In genomic region chr17:70906808-70907207, GRCh38 we compare ENCODE assay signal across 13 cellular contexts.
DNase-seq lines count a peak whose midpoint lies in the region; ATAC-seq and TF ChIP-seq lines count a peak whose summit lies in the region.
"Had no signal": no experiment of that assay in that cellular context is flagged by ENCODE, and none has a peak within 500 bp of the region (broad histone marks: within the 10 kb centered on the region; RNA-seq: fewer than 3 reads in every experiment).

No MANE protein-coding gene starts in this region.

- H4K5ac ChIP-seq in H9 (ENCODE audit: insufficient read length, low read depth, low read length) = no peak overlapping the region

- H3K4me3 Mint-ChIP-seq in H9 = no peak overlapping the region
- H3K4me3 Mint-ChIP-seq: activated naive CD8-positive, alpha-beta T cell; stimulated activated effector memory CD8-positive, alpha-beta T cell treated with anti-CD3 and anti-CD28 coated beads, Interleukin-12 subunit alpha, Interleukin-12 subunit beta, amount 100 ng/mL, for 72 hours; T-helper 1 cell treated with Interleukin-12 subunit alpha and Interleukin-12 subunit beta and Interleukin-4 antibody, amounts not matched to agents 30 μg/mL and 1 μg/mL, for 36 hours had no signal

- H2AK5ac ChIP-seq in H9 (ENCODE audit: insufficient read length, low read length) = no peak overlapping the region

- no peak overlapping the region for H3K4ac ChIP-seq in H9 (ENCODE audit: low read depth, low read length)

- no peaks in the 10 kb centered on the region for H3K4me1 ChIP-seq in H9 (ENCODE audit: insufficient read depth, low read length)
- H3K4me1 ChIP-seq in SK-N-SH (ENCODE audit: control insufficient read depth in 1 of 2, insufficient read depth in 2 of 2, low read depth in 1 of 2, low read length in 1 of 2) = peaks cover 6 to 12% of the 10 kb centered on the region in 2 experiments; a peak in 3 of 4 replicates
- no peaks in the 10 kb centered on the region for H3K4me1 ChIP-seq in upper lobe of left lung
- no peaks in the 10 kb centered on the region for H3K4me1 ChIP-seq in uterus

- H3K9me3 Mint-ChIP-seq in H9 = peaks cover 4 to 7% of the 10 kb centered on the region in 2 experiments

- TF ChIP-seq POLR2A in upper lobe of left lung (IDR thresholded peaks at IDR 0.05) (no peak), uterus (IDR thresholded peaks at IDR 0.05) (no peak)

- H3K23me2 ChIP-seq in H9 (ENCODE audit: insufficient read length, low read depth, low read length, poor library complexity, severe bottlenecking) = no peaks in the 10 kb centered on the region

- no peak overlapping the region for H3T11ph ChIP-seq in H9 (ENCODE audit: low read length)

- no peaks in the 10 kb centered on the region for H3K36me3 ChIP-seq in SK-N-SH (replicated peaks in 1 of 2; ENCODE audit: control insufficient read depth in 1 of 2, insufficient read depth in 2 of 2, low read length in 1 of 2)
- no peaks in the 10 kb centered on the region for H3K36me3 ChIP-seq in upper lobe of left lung
- H3K36me3 ChIP-seq in uterus = no peaks in the 10 kb centered on the region

- no peaks in the 10 kb centered on the region for H3K27me3 Mint-ChIP-seq in H9 (ENCODE audit: low read depth)
- H3K27me3 Mint-ChIP-seq: activated naive CD8-positive, alpha-beta T cell had no signal

- TF ChIP-seq CTCF in H9 (conservative IDR thresholded peaks at IDR 0.05) = no peak
- TF ChIP-seq CTCF in SK-N-SH (IDR thresholded peaks at IDR 0.05) = no peak
- TF ChIP-seq CTCF in upper lobe of left lung (IDR thresholded peaks at IDR 0.05) = no peak
- no peak for TF ChIP-seq CTCF in uterus (IDR thresholded peaks at IDR 0.05)

- no CpG with 5 or more reads among the region's 2 CpGs for WGBS in H9 (ENCODE audit: extremely low coverage, insufficient read length, low lambda C conversion rate)
- WGBS in SK-N-SH (ENCODE audit: low lambda C conversion rate) = 26% methylated on average over 2 of the region's 2 CpGs
- 60 to 72% methylated on average over 2 of the region's 2 CpGs for WGBS in upper lobe of left lung, 2 donors

- H3K27me3 ChIP-seq in H9 (ENCODE audit: insufficient read depth, low read length) (no peaks in the 10 kb centered on the region), SK-N-SH (ENCODE audit: insufficient read depth) (no peaks in the 10 kb centered on the region), upper lobe of left lung (no peaks in the 10 kb centered on the region), uterus (no peaks in the 10 kb centered on the region)

- ATAC-seq in upper lobe of left lung (ENCODE audit: low FRiP score in 2 of 2) (no peak), HG03039 (IDR thresholded peaks at IDR 0.05; ENCODE audit: unreplicated experiment) (no peak)
- ATAC-seq: stimulated activated effector memory CD8-positive, alpha-beta T cell treated with anti-CD3 and anti-CD28 coated beads, Interleukin-12 subunit alpha, Interleukin-12 subunit beta, amount 100 ng/mL, for 72 hours had no signal

- H2BK120ac ChIP-seq in H9 (ENCODE audit: low read depth, low read length, poor library complexity, severe bottlenecking) = no peak overlapping the region

- H3K14ac ChIP-seq in H9 (ENCODE audit: insufficient read depth, low read length) = no peak overlapping the region

- no peak overlapping the region for H4K91ac ChIP-seq in H9 (ENCODE audit: insufficient read length, low read depth, low read length)

- POLR2A ChIA-PET in SK-N-SH (lab: Yijun Ruan, JAX) = no interaction called here

- CTCF ChIA-PET in SK-N-SH (lab: Yijun Ruan, JAX) = interaction anchor here (0.7 to 1.7 kb wide), 7 partner anchors 14 to 254 kb away, joined by 3 to 6 read pairs (median 4); no protein-coding TSS in a partner anchor

- no peaks in the 10 kb centered on the region for H4K20me1 ChIP-seq in H9 (ENCODE audit: control insufficient read depth, insufficient read depth, insufficient read length)
- H4K20me1 ChIP-seq in SK-N-SH (ENCODE audit: insufficient read depth) = no peaks in the 10 kb centered on the region

- DNase-seq in H9 (peak; percentile 46), SK-N-SH (peak; percentile 64), foreskin melanocyte (peak; percentile 56), pons (ENCODE audit: low spot score) (peak; percentile 7), upper lobe of left lung (no peak), uterus (no peak)
- DNase-seq: effector CD4-positive, alpha-beta T cell; MV-4-11; NK-92 treated with Interleukin-12 subunit alpha and Interleukin-12 subunit beta, amount 100 ng/mL, for 24 hours had no signal

- H3K4me3 ChIP-seq in SK-N-SH (ENCODE audit: low read depth in 2 of 2, low read length in 1 of 2) = no peak overlapping the region
- no peak overlapping the region for H3K4me3 ChIP-seq in upper lobe of left lung
- H3K4me3 ChIP-seq in uterus = no peak overlapping the region

- peaks cover 1% of the 10 kb centered on the region for H3K9me3 ChIP-seq in H9 (ENCODE audit: control insufficient read depth, low read depth, low read length)
- H3K9me3 ChIP-seq in SK-N-SH = no peaks in the 10 kb centered on the region
- no peaks in the 10 kb centered on the region for H3K9me3 ChIP-seq in upper lobe of left lung
- H3K9me3 ChIP-seq in uterus = no peaks in the 10 kb centered on the region

- no peak overlapping the region for H2BK15ac ChIP-seq in H9 (ENCODE audit: low read depth, low read length)

- peak; percentile 33 for TF ChIP-seq RAD21 in SK-N-SH (IDR thresholded peaks at IDR 0.05; ENCODE audit: low read length)

- H3K79me1 ChIP-seq in H9 (ENCODE audit: insufficient read depth, low read depth, low read length, poor library complexity, severe bottlenecking) = no peaks in the 10 kb centered on the region

- H4K8ac ChIP-seq in H9 (replicated peaks; ENCODE audit: insufficient read length, low read depth, low read length) = no peak overlapping the region

- no peaks in the 10 kb centered on the region for H3K9me2 ChIP-seq in SK-N-SH

- H3K23ac ChIP-seq in H9 (ENCODE audit: insufficient read length, low read depth, low read length) = no peak overlapping the region

- H3K4me2 ChIP-seq in H9 (ENCODE audit: insufficient read depth, insufficient read length, low read length) (no peak overlapping the region), SK-N-SH (no peak overlapping the region)

- H3K18ac ChIP-seq in H9 (ENCODE audit: insufficient read length, low read depth, low read length) = no peak overlapping the region

- H3K9ac ChIP-seq in H9 (ENCODE audit: extremely low read depth, insufficient read length, low read length) = no peak overlapping the region
- H3K9ac ChIP-seq in SK-N-SH = no peak overlapping the region

- H3K4me1 Mint-ChIP-seq in H9 = peaks cover 3 to 9% of the 10 kb centered on the region in 2 experiments; a peak in 2 of 4 replicates
- H3K4me1 Mint-ChIP-seq: stimulated activated effector memory CD8-positive, alpha-beta T cell treated with anti-CD3 and anti-CD28 coated beads, Interleukin-12 subunit alpha, Interleukin-12 subunit beta, amount 100 ng/mL, for 72 hours had no signal

- no peak overlapping the region for H2BK12ac ChIP-seq in H9 (ENCODE audit: insufficient read length, low read depth, low read length)

- intact Hi-C loops in uterus (cut with DNase I; ENCODE audit: low total_unique reads) = no loop called here

- no peaks in the 10 kb centered on the region for H3K79me2 ChIP-seq in H9 (ENCODE audit: insufficient read depth, low read length)
- no peaks in the 10 kb centered on the region for H3K79me2 ChIP-seq in SK-N-SH (ENCODE audit: insufficient read depth)

- H3K27ac ChIP-seq in H9 (ENCODE audit: insufficient read length, low read depth, low read length) = no peak overlapping the region
- peak overlapping the region; percentile 74 to 81 for H3K27ac ChIP-seq in SK-N-SH (ENCODE audit: low read depth in 2 of 2, low read length in 1 of 2)
- H3K27ac ChIP-seq in upper lobe of left lung = no peak overlapping the region
- no peak overlapping the region for H3K27ac ChIP-seq in uterus

- no peak overlapping the region for H2BK20ac ChIP-seq in H9 (ENCODE audit: low read depth, low read length, poor library complexity, severe bottlenecking)

- H2AFZ ChIP-seq in H9 (ENCODE audit: low read length) = no peak overlapping the region
- peak overlapping the region; percentile 66; the same call in 1 of the 2 replicates for H2AFZ ChIP-seq in SK-N-SH (ENCODE audit: low read depth)

- H3K27ac Mint-ChIP-seq in H9 = no peak overlapping the region
- H3K27ac Mint-ChIP-seq: activated naive CD8-positive, alpha-beta T cell; stimulated activated effector memory CD8-positive, alpha-beta T cell treated with anti-CD3 and anti-CD28 coated beads, Interleukin-12 subunit alpha, Interleukin-12 subunit beta, amount 100 ng/mL, for 72 hours; T-helper 1 cell treated with Interleukin-12 subunit alpha and Interleukin-12 subunit beta and Interleukin-4 antibody, amounts not matched to agents 30 μg/mL and 1 μg/mL, for 36 hours had no signal

- H2BK5ac ChIP-seq in H9 (ENCODE audit: insufficient read length, low read length) = no peak overlapping the region

- H3F3A ChIP-seq in SK-N-SH (replicated peaks; ENCODE audit: insufficient read depth) = peaks cover 4% of the 10 kb centered on the region

- peak; percentile 31 to 92; a peak in 2 of 4 replicates for TF ChIP-seq EP300 in SK-N-SH (IDR thresholded peaks at IDR 0.05; ENCODE audit: borderline replicate concordance in 1 of 2, low read depth in 1 of 2, low read length in 1 of 2)
- no peak for TF ChIP-seq EP300 in upper lobe of left lung (IDR thresholded peaks at IDR 0.05)

- no peak overlapping the region for H3K56ac ChIP-seq in H9 (ENCODE audit: insufficient read length, low read depth, low read length)

- H3K36me3 Mint-ChIP-seq in H9 (ENCODE audit: insufficient read depth in 1 of 3, low read depth in 3 of 3) = peaks cover under 1 to 4% (median 3%) of the 10 kb centered on the region in 3 experiments; a peak in 5 of 7 replicates
- H3K36me3 Mint-ChIP-seq: activated naive CD8-positive, alpha-beta T cell; stimulated activated effector memory CD8-positive, alpha-beta T cell treated with anti-CD3 and anti-CD28 coated beads, Interleukin-12 subunit alpha, Interleukin-12 subunit beta, amount 100 ng/mL, for 72 hours had no signal

TF ChIP-seq in SK-N-SH, 30 proteins besides CTCF, POLR2A, EP300 and RAD21 (continues in another document):
- TF ChIP-seq USF2 (IDR thresholded peaks at IDR 0.05; ENCODE audit: borderline replicate concordance, low read depth, low read length) (no peak), RFX5 (IDR thresholded peaks at IDR 0.05; ENCODE audit: low read length) (no peak)

Comparison
In these comparisons a context has a peak if more than half of its experiments do, and no peak if none do; other contexts are left out.
1. DNase-seq: peak in H9 (single experiment), SK-N-SH (single experiment), foreskin melanocyte (single experiment) and pons (single experiment); none in upper lobe of left lung (0 of 2) and uterus (0 of 2).
2. H3K27ac ChIP-seq: peak in SK-N-SH (2 of 2); none in H9 (single experiment), upper lobe of left lung (0 of 4) and uterus (0 of 2).